33 cellular contexts compared by ENCODE assay signal in genomic region chr2:11993749-11994148, GRCh38.
"Had no signal": no experiment of that assay in that cellular context is flagged by ENCODE, and none has a peak within 500 bp of the region (broad histone marks: within the 10 kb centered on the region; RNA-seq: fewer than 3 reads in every experiment).

No MANE protein-coding gene starts in this region.

- FAIRE-seq: colon, endometrium, endothelial cell of umbilical vein had no signal

- H3K9me3 Mint-ChIP-seq: activated T-helper 2 cell treated with anti-CD3 and anti-CD28 coated beads, Interferon-gamma antibody, Interleukin-2, Interleukin-4, amounts not matched to agents 10 μg/mL and 5 μg/mL and 100 μg/mL, durations not matched to agents 14 hours and 24 hours and 36 hours had no signal

- H3K27me3 ChIP-seq: adrenal gland, ascending aorta, brain microvascular endothelial cell, gastrocnemius medialis, heart left ventricle had no signal

- H3K27me3 Mint-ChIP-seq: activated naive CD4-positive, alpha-beta T cell treated with anti-CD3 and anti-CD28 coated beads, Interleukin-2, amount 50 U/mL, for 24 hours had no signal

- H3K27ac Mint-ChIP-seq: activated CD4-positive, alpha-beta memory T cell treated with anti-CD3 and anti-CD28 coated beads for 36 hours; activated CD4-positive, alpha-beta T cell treated with anti-CD3 and anti-CD28 coated beads for 36 hours; activated CD4-positive, alpha-beta T cell treated with anti-CD3 and anti-CD28 coated beads, Interleukin-2, amount 10 ng/mL, durations not matched to agents 24 days and 14 days; activated CD8-positive, alpha-beta memory T cell treated with anti-CD3 and anti-CD28 coated beads, Interleukin-2, amount 10 ng/mL, durations not matched to agents 7 days and 5 days; activated CD8-positive, alpha-beta T cell treated with anti-CD3 and anti-CD28 coated beads, Interleukin-2, amount 10 ng/mL, durations not matched to agents 7 days and 5 days; activated naive CD4-positive, alpha-beta T cell treated with anti-CD3 and anti-CD28 coated beads for 36 hours; activated naive CD4-positive, alpha-beta T cell treated with anti-CD3 and anti-CD28 coated beads, Interleukin-2, amount 50 U/mL, for 24 hours; activated naive CD8-positive, alpha-beta T cell treated with anti-CD3 and anti-CD28 coated beads for 36 hours; activated naive CD8-positive, alpha-beta T cell treated with anti-CD3 and anti-CD28 coated beads, Interleukin-2, amount 50 U/mL, for 24 hours; activated T-helper 1 cell treated with anti-CD3 and anti-CD28 coated beads, Interleukin-12 subunit alpha, Interleukin-12 subunit beta, Interleukin-2, Interleukin-4 antibody, amounts not matched to agents 30 ng/mL and 10 ng/mL and 1 ng/mL, durations not matched to agents 14 hours and 24 hours and 36 hours; activated T-helper 2 cell treated with anti-CD3 and anti-CD28 coated beads, Interferon-gamma antibody, Interleukin-2, Interleukin-4, amounts not matched to agents 10 μg/mL and 5 μg/mL and 100 μg/mL, durations not matched to agents 14 hours and 24 hours and 36 hours had no signal

- ATAC-seq: activated CD4-positive, alpha-beta T cell treated with anti-CD3 and anti-CD28 coated beads for 36 hours; activated CD8-positive, alpha-beta memory T cell treated with anti-CD3 and anti-CD28 coated beads, Interleukin-2, amount 10 ng/mL, durations not matched to agents 7 days and 5 days; activated CD8-positive, alpha-beta T cell treated with anti-CD3 and anti-CD28 coated beads, Interleukin-2, amount 10 ng/mL, durations not matched to agents 7 days and 5 days; activated naive CD8-positive, alpha-beta T cell treated with anti-CD3 and anti-CD28 coated beads, Interleukin-2, amount 50 U/mL, for 24 hours; esophagus mucosa; gastrocnemius medialis; heart left ventricle had no signal

- H3K27ac ChIP-seq: adrenal gland, ascending aorta, brain microvascular endothelial cell, gastrocnemius medialis, heart left ventricle had no signal

- H3K9me3 ChIP-seq: adrenal gland, ascending aorta, gastrocnemius medialis had no signal

- H3K4me1 ChIP-seq: adrenal gland, ascending aorta, gastrocnemius medialis had no signal

- H3K4me1 Mint-ChIP-seq: activated CD4-positive, alpha-beta T cell treated with anti-CD3 and anti-CD28 coated beads, Interleukin-2, amount 10 ng/mL, durations not matched to agents 24 days and 14 days; activated CD8-positive, alpha-beta memory T cell treated with anti-CD3 and anti-CD28 coated beads, Interleukin-2, amount 10 ng/mL, durations not matched to agents 7 days and 5 days had no signal

- H3K4me3 Mint-ChIP-seq: activated CD4-positive, alpha-beta memory T cell treated with anti-CD3 and anti-CD28 coated beads for 36 hours; activated CD4-positive, alpha-beta T cell treated with anti-CD3 and anti-CD28 coated beads for 36 hours; activated CD4-positive, alpha-beta T cell treated with anti-CD3 and anti-CD28 coated beads, Interleukin-2, amount 10 ng/mL, durations not matched to agents 24 days and 14 days; activated CD8-positive, alpha-beta memory T cell treated with anti-CD3 and anti-CD28 coated beads, Interleukin-2, amount 10 ng/mL, durations not matched to agents 7 days and 5 days; activated CD8-positive, alpha-beta T cell treated with anti-CD3 and anti-CD28 coated beads, Interleukin-2, amount 10 ng/mL, durations not matched to agents 7 days and 5 days; activated naive CD4-positive, alpha-beta T cell treated with anti-CD3 and anti-CD28 coated beads for 36 hours; activated naive CD4-positive, alpha-beta T cell treated with anti-CD3 and anti-CD28 coated beads, Interleukin-2, amount 50 U/mL, for 24 hours; activated naive CD8-positive, alpha-beta T cell treated with anti-CD3 and anti-CD28 coated beads for 36 hours; activated naive CD8-positive, alpha-beta T cell treated with anti-CD3 and anti-CD28 coated beads, Interleukin-2, amount 50 U/mL, for 24 hours; activated T-helper 1 cell treated with anti-CD3 and anti-CD28 coated beads, Interleukin-12 subunit alpha, Interleukin-12 subunit beta, Interleukin-2, Interleukin-4 antibody, amounts not matched to agents 30 ng/mL and 10 ng/mL and 1 ng/mL, durations not matched to agents 14 hours and 24 hours and 36 hours had no signal

- H3K36me3 Mint-ChIP-seq: activated CD8-positive, alpha-beta memory T cell treated with anti-CD3 and anti-CD28 coated beads, Interleukin-2, amount 10 ng/mL, durations not matched to agents 7 days and 5 days had no signal

- H3K4me3 ChIP-seq: adrenal gland, ascending aorta, gastrocnemius medialis, heart left ventricle had no signal

- DNase-seq: activated CD4-positive, alpha-beta memory T cell treated with anti-CD3 and anti-CD28 coated beads for 36 hours; activated CD4-positive, alpha-beta T cell treated with anti-CD3 and anti-CD28 coated beads for 36 hours; activated CD4-positive, alpha-beta T cell treated with anti-CD3 and anti-CD28 coated beads, Interleukin-2, amount 10 ng/mL, durations not matched to agents 24 days and 14 days; activated CD4-positive, CD25-positive, alpha-beta regulatory T cell; activated CD4-positive, CD25-positive, alpha-beta regulatory T cell treated with anti-CD3 and anti-CD28 coated beads, Interleukin-2, amount 50 U/mL, for 72 hours; activated CD8-positive, alpha-beta memory T cell treated with anti-CD3 and anti-CD28 coated beads, Interleukin-2, amount 10 ng/mL, durations not matched to agents 7 days and 5 days; activated CD8-positive, alpha-beta memory T cell treated with anti-CD3 and anti-CD28 coated beads, Interleukin-2, amount 50 U/mL, for 4 hours; activated CD8-positive, alpha-beta T cell treated with anti-CD3 and anti-CD28 coated beads, Interleukin-2, amount 10 ng/mL, durations not matched to agents 7 days and 5 days; activated effector memory CD4-positive, alpha-beta T cell treated with anti-CD3 and anti-CD28 coated beads, Interleukin-2, amount 50 U/mL, for 16 hours; activated naive CD4-positive, alpha-beta T cell treated with anti-CD3 and anti-CD28 coated beads for 36 hours; activated naive CD8-positive, alpha-beta T cell treated with anti-CD3 and anti-CD28 coated beads for 36 hours; activated naive CD8-positive, alpha-beta T cell treated with anti-CD3 and anti-CD28 coated beads, Interleukin-2, amount 50 U/mL, for 24 hours; activated T-cell treated with anti-CD3 and anti-CD28 coated beads, Interleukin-2, amount 50 U/mL, for 1 hour; activated T-cell treated with anti-CD3 and anti-CD28 coated beads, Interleukin-2, amount 50 U/mL, for 48 hours; adrenal gland; brain microvascular endothelial cell; caudate nucleus; cortex of kidney; effector CD8-positive, alpha-beta T cell; foreskin fibroblast; gastrocnemius medialis; glutamatergic neuron; heart left ventricle; hypothalamus; T-helper 2 cell had no signal

- H3K36me3 ChIP-seq: adrenal gland, ascending aorta, brain microvascular endothelial cell, gastrocnemius medialis, heart left ventricle had no signal
